8 cellular contexts compared by ENCODE assay signal in genomic region chr16:8905168-8905762, GRCh38. TPM values are rescaled to one million over a fixed set of nuclear protein-coding genes. Genes with fewer than 3 reads are reported as not detected.
DNase-seq lines count a peak whose midpoint lies in the region; ATAC-seq and TF ChIP-seq lines count a peak whose summit lies in the region.

No MANE protein-coding gene starts in this region.

- CTCF ChIA-PET in GM10248 (lab: Yijun Ruan, JAX) = interaction anchor here (0.8 to 1.4 kb wide), 4 partner anchors 13 to 31 kb away, joined by 3 to 5 read pairs (median 3); no protein-coding TSS in a partner anchor

- H3K4me1 Mint-ChIP-seq in stimulated activated effector memory CD8-positive, alpha-beta T cell treated with anti-CD3 and anti-CD28 coated beads, Interleukin-12 subunit alpha, Interleukin-12 subunit beta, amount 100 ng/mL, for 72 hours = peaks cover 7% of the 10 kb centered on the region

- peak; percentile 60 for ATAC-seq in stimulated activated effector memory CD8-positive, alpha-beta T cell treated with anti-CD3 and anti-CD28 coated beads, Interleukin-12 subunit alpha, Interleukin-12 subunit beta, amount 100 ng/mL, for 72 hours
- ATAC-seq in GM19023 (IDR thresholded peaks at IDR 0.05; ENCODE audit: unreplicated experiment) = no peak
- ATAC-seq in HG03095 (IDR thresholded peaks at IDR 0.05; ENCODE audit: unreplicated experiment) = no peak

- no peaks in the 10 kb centered on the region for H3K9me3 Mint-ChIP-seq in stimulated activated effector memory CD8-positive, alpha-beta T cell treated with anti-CD3 and anti-CD28 coated beads, Interleukin-12 subunit alpha, Interleukin-12 subunit beta, amount 100 ng/mL, for 72 hours

- peaks cover 100% of the 10 kb centered on the region for H3K36me3 Mint-ChIP-seq in stimulated activated effector memory CD8-positive, alpha-beta T cell treated with anti-CD3 and anti-CD28 coated beads, Interleukin-12 subunit alpha, Interleukin-12 subunit beta, amount 100 ng/mL, for 72 hours

- TF ChIP-seq CTCF in GM10248 (IDR thresholded peaks at IDR 0.05; ENCODE audit: control extremely low read depth, extremely low read depth, low read depth, missing control alignments) = peak; percentile 54

- POLR2A ChIA-PET in GM10248 (lab: Yijun Ruan, JAX) = no interaction called here

- H3K27ac Mint-ChIP-seq in stimulated activated effector memory CD8-positive, alpha-beta T cell treated with anti-CD3 and anti-CD28 coated beads, Interleukin-12 subunit alpha, Interleukin-12 subunit beta, amount 100 ng/mL, for 72 hours = no peak overlapping the region

- H3K4me3 Mint-ChIP-seq in stimulated activated effector memory CD8-positive, alpha-beta T cell treated with anti-CD3 and anti-CD28 coated beads, Interleukin-12 subunit alpha, Interleukin-12 subunit beta, amount 100 ng/mL, for 72 hours = no peak overlapping the region

- DNase-seq in A172 (ENCODE audit: low spot score) (peak; percentile 50), GM10248 (ENCODE audit: extremely low spot score) (no peak), NCI-H460 (ENCODE audit: extremely low read depth, low read depth) (peak; percentile 22), dermis microvascular lymphatic vessel endothelial cell (ENCODE audit: low read depth in 2 of 2) (peak; percentile 46 to 62)
- DNase-seq in stimulated activated effector memory CD8-positive, alpha-beta T cell treated with anti-CD3 and anti-CD28 coated beads, Interleukin-12 subunit alpha, Interleukin-12 subunit beta, amount 100 ng/mL, for 72 hours (ENCODE audit: low spot score in 2 of 2) = no peak
- no peak for DNase-seq in activated effector memory CD4-positive, alpha-beta T cell treated with Interleukin-2 at 50 U/mL for 16 hours

RNA-seq across cellular contexts. Expression of gene LITAFD, which starts 23.1 kb away (rescaled TPM):
- total RNA-seq in A172 (2014; rRNA removed; shearing (Covaris generic)) = not detected in 2 replicates
- 0.10 TPM in 1 of 2 replicates, not detected in the other for total RNA-seq in NCI-H460 (2014; rRNA removed; shearing (Covaris generic))
- polyA plus RNA-seq in NCI-H460 (2014; cell fraction: nucleus; rRNA removed) = not detected in 2 replicates
- not detected in 2 replicates for total RNA-seq in dermis microvascular lymphatic vessel endothelial cell

RNA-seq across cellular contexts. Expression of gene CARHSP1, which starts 36.5 kb away (rescaled TPM):
- 148 and 208 TPM in 2 replicates for total RNA-seq in A172 (2014; rRNA removed; shearing (Covaris generic))
- 33.0 and 40.4 TPM in 2 replicates for total RNA-seq in NCI-H460 (2014; rRNA removed; shearing (Covaris generic))
- polyA plus RNA-seq in NCI-H460 (2014; cell fraction: nucleus; rRNA removed) = 62.9 and 72.4 TPM in 2 replicates
- 148 and 152 TPM in 2 replicates for total RNA-seq in dermis microvascular lymphatic vessel endothelial cell

RNA-seq across cellular contexts. Expression of gene USP7, which starts 58.4 kb away (rescaled TPM):
- total RNA-seq in A172 (2014; rRNA removed; shearing (Covaris generic)) = 49.8 and 62.1 TPM in 2 replicates
- 68.2 and 76.9 TPM in 2 replicates for total RNA-seq in NCI-H460 (2014; rRNA removed; shearing (Covaris generic))
- 44.0 and 50.7 TPM in 2 replicates for polyA plus RNA-seq in NCI-H460 (2014; cell fraction: nucleus; rRNA removed)
- 42.0 and 52.1 TPM in 2 replicates for total RNA-seq in dermis microvascular lymphatic vessel endothelial cell

Comparison
In these comparisons a context has a peak if more than half of its experiments do, and no peak if none do; other contexts are left out.
1. DNase-seq: peak in A172 (single experiment), NCI-H460 (single experiment) and dermis microvascular lymphatic vessel endothelial cell (2 of 2); none in GM10248 (single experiment), stimulated activated effector memory CD8-positive, alpha-beta T cell treated with anti-CD3 and anti-CD28 coated beads, Interleukin-12 subunit alpha, Interleukin-12 subunit beta, amount 100 ng/mL, for 72 hours (0 of 2) and activated effector memory CD4-positive, alpha-beta T cell treated with Interleukin-2 at 50 U/mL for 16 hours (single experiment).